1 cellular context compared by ENCODE assay signal in genomic region chrX:119760026-119760902, GRCh38.
TF ChIP-seq lines count a peak whose summit lies in the region.

No MANE protein-coding gene starts in this region.

TF ChIP-seq in WTC11, 78 proteins besides CTCF, POLR2A, EP300 and RAD21 (continued from another document):
- TF ChIP-seq, protein P1, sequence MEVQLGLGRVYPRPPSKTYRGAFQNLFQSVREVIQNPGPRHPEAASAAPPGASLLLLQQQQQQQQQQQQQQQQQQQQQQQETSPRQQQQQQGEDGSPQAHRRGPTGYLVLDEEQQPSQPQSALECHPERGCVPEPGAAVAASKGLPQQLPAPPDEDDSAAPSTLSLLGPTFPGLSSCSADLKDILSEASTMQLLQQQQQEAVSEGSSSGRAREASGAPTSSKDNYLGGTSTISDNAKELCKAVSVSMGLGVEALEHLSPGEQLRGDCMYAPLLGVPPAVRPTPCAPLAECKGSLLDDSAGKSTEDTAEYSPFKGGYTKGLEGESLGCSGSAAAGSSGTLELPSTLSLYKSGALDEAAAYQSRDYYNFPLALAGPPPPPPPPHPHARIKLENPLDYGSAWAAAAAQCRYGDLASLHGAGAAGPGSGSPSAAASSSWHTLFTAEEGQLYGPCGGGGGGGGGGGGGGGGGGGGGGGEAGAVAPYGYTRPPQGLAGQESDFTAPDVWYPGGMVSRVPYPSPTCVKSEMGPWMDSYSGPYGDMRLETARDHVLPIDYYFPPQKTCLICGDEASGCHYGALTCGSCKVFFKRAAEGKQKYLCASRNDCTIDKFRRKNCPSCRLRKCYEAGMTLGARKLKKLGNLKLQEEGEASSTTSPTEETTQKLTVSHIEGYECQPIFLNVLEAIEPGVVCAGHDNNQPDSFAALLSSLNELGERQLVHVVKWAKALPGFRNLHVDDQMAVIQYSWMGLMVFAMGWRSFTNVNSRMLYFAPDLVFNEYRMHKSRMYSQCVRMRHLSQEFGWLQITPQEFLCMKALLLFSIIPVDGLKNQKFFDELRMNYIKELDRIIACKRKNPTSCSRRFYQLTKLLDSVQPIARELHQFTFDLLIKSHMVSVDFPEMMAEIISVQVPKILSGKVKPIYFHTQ (CRISPR knock-in tag; IDR thresholded peaks at IDR 0.05): no peak
- no peak for TF ChIP-seq NR2C2 (CRISPR knock-in tag; IDR thresholded peaks at IDR 0.05)
- no peak for TF ChIP-seq ZNF232 (CRISPR knock-in tag; IDR thresholded peaks at IDR 0.05)
- TF ChIP-seq MXD4 (CRISPR knock-in tag; IDR thresholded peaks at IDR 0.05; ENCODE audit: borderline replicate concordance): no peak
- TF ChIP-seq ZNF416 (CRISPR knock-in tag; IDR thresholded peaks at IDR 0.05): no peak
- TF ChIP-seq, protein P2, sequence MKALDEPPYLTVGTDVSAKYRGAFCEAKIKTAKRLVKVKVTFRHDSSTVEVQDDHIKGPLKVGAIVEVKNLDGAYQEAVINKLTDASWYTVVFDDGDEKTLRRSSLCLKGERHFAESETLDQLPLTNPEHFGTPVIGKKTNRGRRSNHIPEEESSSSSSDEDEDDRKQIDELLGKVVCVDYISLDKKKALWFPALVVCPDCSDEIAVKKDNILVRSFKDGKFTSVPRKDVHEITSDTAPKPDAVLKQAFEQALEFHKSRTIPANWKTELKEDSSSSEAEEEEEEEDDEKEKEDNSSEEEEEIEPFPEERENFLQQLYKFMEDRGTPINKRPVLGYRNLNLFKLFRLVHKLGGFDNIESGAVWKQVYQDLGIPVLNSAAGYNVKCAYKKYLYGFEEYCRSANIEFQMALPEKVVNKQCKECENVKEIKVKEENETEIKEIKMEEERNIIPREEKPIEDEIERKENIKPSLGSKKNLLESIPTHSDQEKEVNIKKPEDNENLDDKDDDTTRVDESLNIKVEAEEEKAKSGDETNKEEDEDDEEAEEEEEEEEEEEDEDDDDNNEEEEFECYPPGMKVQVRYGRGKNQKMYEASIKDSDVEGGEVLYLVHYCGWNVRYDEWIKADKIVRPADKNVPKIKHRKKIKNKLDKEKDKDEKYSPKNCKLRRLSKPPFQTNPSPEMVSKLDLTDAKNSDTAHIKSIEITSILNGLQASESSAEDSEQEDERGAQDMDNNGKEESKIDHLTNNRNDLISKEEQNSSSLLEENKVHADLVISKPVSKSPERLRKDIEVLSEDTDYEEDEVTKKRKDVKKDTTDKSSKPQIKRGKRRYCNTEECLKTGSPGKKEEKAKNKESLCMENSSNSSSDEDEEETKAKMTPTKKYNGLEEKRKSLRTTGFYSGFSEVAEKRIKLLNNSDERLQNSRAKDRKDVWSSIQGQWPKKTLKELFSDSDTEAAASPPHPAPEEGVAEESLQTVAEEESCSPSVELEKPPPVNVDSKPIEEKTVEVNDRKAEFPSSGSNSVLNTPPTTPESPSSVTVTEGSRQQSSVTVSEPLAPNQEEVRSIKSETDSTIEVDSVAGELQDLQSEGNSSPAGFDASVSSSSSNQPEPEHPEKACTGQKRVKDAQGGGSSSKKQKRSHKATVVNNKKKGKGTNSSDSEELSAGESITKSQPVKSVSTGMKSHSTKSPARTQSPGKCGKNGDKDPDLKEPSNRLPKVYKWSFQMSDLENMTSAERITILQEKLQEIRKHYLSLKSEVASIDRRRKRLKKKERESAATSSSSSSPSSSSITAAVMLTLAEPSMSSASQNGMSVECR (CRISPR knock-in tag; IDR thresholded peaks at IDR 0.05; ENCODE audit: borderline replicate concordance): no peak
- TF ChIP-seq ZNF121 (CRISPR knock-in tag; IDR thresholded peaks at IDR 0.05): no peak
- no peak for TF ChIP-seq ZMAT4 (CRISPR knock-in tag; IDR thresholded peaks at IDR 0.05)
- TF ChIP-seq PRDM15 (CRISPR knock-in tag; IDR thresholded peaks at IDR 0.05): no peak
- TF ChIP-seq, protein P3, sequence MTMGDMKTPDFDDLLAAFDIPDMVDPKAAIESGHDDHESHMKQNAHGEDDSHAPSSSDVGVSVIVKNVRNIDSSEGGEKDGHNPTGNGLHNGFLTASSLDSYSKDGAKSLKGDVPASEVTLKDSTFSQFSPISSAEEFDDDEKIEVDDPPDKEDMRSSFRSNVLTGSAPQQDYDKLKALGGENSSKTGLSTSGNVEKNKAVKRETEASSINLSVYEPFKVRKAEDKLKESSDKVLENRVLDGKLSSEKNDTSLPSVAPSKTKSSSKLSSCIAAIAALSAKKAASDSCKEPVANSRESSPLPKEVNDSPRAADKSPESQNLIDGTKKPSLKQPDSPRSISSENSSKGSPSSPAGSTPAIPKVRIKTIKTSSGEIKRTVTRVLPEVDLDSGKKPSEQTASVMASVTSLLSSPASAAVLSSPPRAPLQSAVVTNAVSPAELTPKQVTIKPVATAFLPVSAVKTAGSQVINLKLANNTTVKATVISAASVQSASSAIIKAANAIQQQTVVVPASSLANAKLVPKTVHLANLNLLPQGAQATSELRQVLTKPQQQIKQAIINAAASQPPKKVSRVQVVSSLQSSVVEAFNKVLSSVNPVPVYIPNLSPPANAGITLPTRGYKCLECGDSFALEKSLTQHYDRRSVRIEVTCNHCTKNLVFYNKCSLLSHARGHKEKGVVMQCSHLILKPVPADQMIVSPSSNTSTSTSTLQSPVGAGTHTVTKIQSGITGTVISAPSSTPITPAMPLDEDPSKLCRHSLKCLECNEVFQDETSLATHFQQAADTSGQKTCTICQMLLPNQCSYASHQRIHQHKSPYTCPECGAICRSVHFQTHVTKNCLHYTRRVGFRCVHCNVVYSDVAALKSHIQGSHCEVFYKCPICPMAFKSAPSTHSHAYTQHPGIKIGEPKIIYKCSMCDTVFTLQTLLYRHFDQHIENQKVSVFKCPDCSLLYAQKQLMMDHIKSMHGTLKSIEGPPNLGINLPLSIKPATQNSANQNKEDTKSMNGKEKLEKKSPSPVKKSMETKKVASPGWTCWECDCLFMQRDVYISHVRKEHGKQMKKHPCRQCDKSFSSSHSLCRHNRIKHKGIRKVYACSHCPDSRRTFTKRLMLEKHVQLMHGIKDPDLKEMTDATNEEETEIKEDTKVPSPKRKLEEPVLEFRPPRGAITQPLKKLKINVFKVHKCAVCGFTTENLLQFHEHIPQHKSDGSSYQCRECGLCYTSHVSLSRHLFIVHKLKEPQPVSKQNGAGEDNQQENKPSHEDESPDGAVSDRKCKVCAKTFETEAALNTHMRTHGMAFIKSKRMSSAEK (CRISPR knock-in tag; IDR thresholded peaks at IDR 0.05; ENCODE audit: borderline replicate concordance): no peak
- TF ChIP-seq, protein P4, sequence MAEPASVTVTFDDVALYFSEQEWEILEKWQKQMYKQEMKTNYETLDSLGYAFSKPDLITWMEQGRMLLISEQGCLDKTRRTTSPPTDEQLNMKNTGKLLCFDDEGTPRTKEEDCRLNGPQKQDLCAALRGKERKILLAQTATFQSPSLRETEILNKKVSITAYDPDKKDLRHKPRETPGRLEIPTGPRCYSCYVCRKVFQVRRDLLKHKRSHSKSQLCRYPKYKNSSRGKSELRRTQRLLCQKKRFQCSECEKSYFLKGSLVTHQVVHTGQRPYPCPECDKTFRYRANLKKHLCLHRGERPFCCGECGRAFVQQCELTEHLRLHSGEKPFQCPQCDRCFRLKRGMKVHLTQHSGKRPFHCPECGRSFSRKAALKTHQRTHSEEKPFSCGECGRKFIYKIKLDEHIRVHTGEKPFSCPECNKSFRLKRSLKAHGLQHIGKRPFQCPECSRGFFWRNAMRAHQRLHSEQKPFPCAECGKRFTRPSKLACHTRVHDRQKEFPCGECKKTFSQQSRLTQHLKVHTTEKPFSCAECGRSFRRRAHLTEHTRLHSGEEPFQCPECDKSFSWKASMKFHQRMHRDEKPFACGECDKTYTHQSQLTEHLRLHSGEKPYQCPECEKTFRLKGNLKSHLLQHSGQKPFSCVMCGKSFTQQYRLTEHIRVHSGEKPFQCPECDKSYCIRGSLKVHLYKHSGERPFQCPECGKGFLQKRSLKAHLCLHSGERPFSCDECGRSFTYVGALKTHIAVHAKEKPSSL (CRISPR knock-in tag; conservative IDR thresholded peaks at IDR 0.05): no peak
- no peak for TF ChIP-seq ZNF219 (CRISPR knock-in tag; IDR thresholded peaks at IDR 0.05; ENCODE audit: borderline replicate concordance)
- TF ChIP-seq, protein P5, sequence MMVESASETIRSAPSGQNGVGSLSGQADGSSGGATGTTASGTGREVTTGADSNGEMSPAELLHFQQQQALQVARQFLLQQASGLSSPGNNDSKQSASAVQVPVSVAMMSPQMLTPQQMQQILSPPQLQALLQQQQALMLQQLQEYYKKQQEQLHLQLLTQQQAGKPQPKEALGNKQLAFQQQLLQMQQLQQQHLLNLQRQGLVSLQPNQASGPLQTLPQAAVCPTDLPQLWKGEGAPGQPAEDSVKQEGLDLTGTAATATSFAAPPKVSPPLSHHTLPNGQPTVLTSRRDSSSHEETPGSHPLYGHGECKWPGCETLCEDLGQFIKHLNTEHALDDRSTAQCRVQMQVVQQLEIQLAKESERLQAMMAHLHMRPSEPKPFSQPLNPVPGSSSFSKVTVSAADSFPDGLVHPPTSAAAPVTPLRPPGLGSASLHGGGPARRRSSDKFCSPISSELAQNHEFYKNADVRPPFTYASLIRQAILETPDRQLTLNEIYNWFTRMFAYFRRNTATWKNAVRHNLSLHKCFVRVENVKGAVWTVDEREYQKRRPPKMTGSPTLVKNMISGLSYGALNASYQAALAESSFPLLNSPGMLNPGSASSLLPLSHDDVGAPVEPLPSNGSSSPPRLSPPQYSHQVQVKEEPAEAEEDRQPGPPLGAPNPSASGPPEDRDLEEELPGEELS (CRISPR knock-in tag; IDR thresholded peaks at IDR 0.05): no peak
- TF ChIP-seq STAT6 (CRISPR knock-in tag; conservative IDR thresholded peaks at IDR 0.05; ENCODE audit: low read depth): no peak
- TF ChIP-seq KAT7 (CRISPR knock-in tag; IDR thresholded peaks at IDR 0.05; ENCODE audit: borderline replicate concordance): no peak
TF ChIP-seq in WTC11: peak in this region for 0.
